Comparison of ENCODE assay signal across 28 cellular contexts in the genomic region with DNA sequence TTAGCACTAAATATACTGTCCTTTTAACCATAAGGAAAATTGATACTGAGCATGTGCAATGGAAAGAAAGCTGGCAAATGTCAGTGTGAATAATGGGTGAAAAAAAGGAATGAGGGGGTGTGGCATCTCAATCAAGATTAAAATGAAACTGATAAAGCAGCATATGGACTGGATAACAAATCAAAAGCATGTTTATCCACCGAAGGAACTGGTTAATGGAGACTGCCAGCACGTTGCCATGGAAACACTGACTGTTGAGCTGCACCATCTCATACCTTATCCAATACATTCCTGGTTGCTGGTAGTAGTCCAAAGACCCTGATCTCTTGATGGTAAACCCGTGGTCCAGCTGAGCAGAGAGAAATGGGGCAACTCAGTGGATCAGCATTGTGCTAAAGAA.
DNase-seq lines count a peak whose midpoint lies in the region; TF ChIP-seq lines count a peak whose summit lies in the region.
"Had no signal": no experiment of that assay in that cellular context is flagged by ENCODE, and none has a peak within 500 bp of the region (broad histone marks: within the 10 kb centered on the region; RNA-seq: fewer than 3 reads in every experiment).

No MANE protein-coding gene starts in this region.

- H2AFZ ChIP-seq in neural progenitor cell (replicated peaks): no peak overlapping the region

- peaks cover 52% of the 10 kb centered on the region for H3K4me1 Mint-ChIP-seq in neural progenitor cell
- H3K4me1 Mint-ChIP-seq: activated naive CD8-positive, alpha-beta T cell treated with anti-CD3 and anti-CD28 coated beads, Interleukin-2, amount 50 U/mL, for 24 hours; CD4-positive, CD25-positive, alpha-beta regulatory T cell; central memory CD8-positive, alpha-beta T cell; stimulated activated naive CD8-positive, alpha-beta T cell treated with anti-CD3 and anti-CD28 coated beads, Interleukin-15, amount 100 ng/mL, for 72 hours had no signal

- no peak overlapping the region for H3K4me2 ChIP-seq in neural progenitor cell

- H3K36me3 Mint-ChIP-seq in neural progenitor cell: no peaks in the 10 kb centered on the region
- H3K36me3 Mint-ChIP-seq: CD4-positive, CD25-positive, alpha-beta regulatory T cell had no signal

- H3K4me1 ChIP-seq in neural progenitor cell: peaks cover 63% of the 10 kb centered on the region

- no peak overlapping the region for H3K4me3 Mint-ChIP-seq in neural progenitor cell
- H3K4me3 Mint-ChIP-seq: activated naive CD8-positive, alpha-beta T cell treated with anti-CD3 and anti-CD28 coated beads, Interleukin-2, amount 50 U/mL, for 24 hours; CD4-positive, CD25-positive, alpha-beta regulatory T cell; central memory CD8-positive, alpha-beta T cell; mesothelial cell of epicardium; stimulated activated naive CD8-positive, alpha-beta T cell treated with anti-CD3 and anti-CD28 coated beads, Interleukin-15, amount 100 ng/mL, for 72 hours had no signal

- no peaks in the 10 kb centered on the region for H3K79me2 ChIP-seq in neural progenitor cell (ENCODE audit: low read depth)

- peaks cover 2% of the 10 kb centered on the region for H3K27me3 Mint-ChIP-seq in neural progenitor cell (ENCODE audit: insufficient read depth, low read depth)
- H3K27me3 Mint-ChIP-seq: CD4-positive, CD25-positive, alpha-beta regulatory T cell; central memory CD8-positive, alpha-beta T cell had no signal

- H3K27ac ChIP-seq in neural progenitor cell: no peak overlapping the region
- H3K27ac ChIP-seq: gastrocnemius medialis, neutrophil, RWPE1, thoracic aorta had no signal

- no peaks in the 10 kb centered on the region for H3K9me3 Mint-ChIP-seq in neural progenitor cell
- H3K9me3 Mint-ChIP-seq: activated naive CD8-positive, alpha-beta T cell treated with anti-CD3 and anti-CD28 coated beads, Interleukin-2, amount 50 U/mL, for 24 hours; central memory CD8-positive, alpha-beta T cell; mesothelial cell of epicardium; stimulated activated naive CD8-positive, alpha-beta T cell treated with anti-CD3 and anti-CD28 coated beads, Interleukin-15, amount 100 ng/mL, for 72 hours had no signal

- DNase-seq in NCI-H2171 treated with DMSO at 0.1 percent for 48 hours (lab: John Stamatoyannopoulos, UW) (peak; percentile 67), NCI-H2171 (lab: John Stamatoyannopoulos, UW) (no peak), NCI-H748 (lab: John Stamatoyannopoulos, UW; ENCODE audit: unreplicated experiment) (peak; percentile 69), astrocyte of the hippocampus (ENCODE audit: low read depth, low spot score) (peak; percentile 48), neural progenitor cell (ENCODE audit: low spot score) (peak; percentile 25), DMS114 treated with DMSO at 0.1 percent for 48 hours (lab: John Stamatoyannopoulos, UW; ENCODE audit: unreplicated experiment) (no peak), NCI-H2107 (lab: John Stamatoyannopoulos, UW) (no peak)
- no peak for DNase-seq in effector CD8-positive, alpha-beta T cell (lab: John Stamatoyannopoulos, UW)
- DNase-seq: activated CD4-positive, alpha-beta T cell treated with anti-CD3 and anti-CD28 coated beads, Interleukin-2, amount 50 U/mL, for 4 hours; activated naive CD4-positive, alpha-beta T cell; activated naive CD8-positive, alpha-beta T cell treated with anti-CD3 and anti-CD28 coated beads, Interleukin-2, amount 50 U/mL, for 24 hours; CD4-positive, CD25-positive, alpha-beta regulatory T cell; gastrocnemius medialis; kidney; MG63; NCI-H1105 treated with DMSO at 0.1 percent for 48 hours; NCI-H2029 treated with DMSO at 0.1 percent for 48 hours; NCI-H526 treated with DMSO at 0.1 percent for 48 hours; posterior cingulate gyrus; stimulated activated CD4-positive, alpha-beta T cell treated with anti-CD3 and anti-CD28 coated beads, Interleukin-12 subunit alpha, Interleukin-12 subunit beta, amount 100 ng/mL, for 4 hours; stimulated activated CD4-positive, alpha-beta T cell treated with anti-CD3 and anti-CD28 coated beads, Interleukin-2, amount 100 ng/mL, for 48 hours; stimulated activated naive CD8-positive, alpha-beta T cell treated with anti-CD3 and anti-CD28 coated beads, Interleukin-15, amount 100 ng/mL, for 72 hours had no signal

- H3K9me3 ChIP-seq in neural progenitor cell (ENCODE audit: low read depth): no peaks in the 10 kb centered on the region
- H3K9me3 ChIP-seq: gastrocnemius medialis, MG63, neutrophil, thoracic aorta had no signal

- H3K27ac Mint-ChIP-seq in neural progenitor cell: no peak overlapping the region
- H3K27ac Mint-ChIP-seq: activated naive CD8-positive, alpha-beta T cell treated with anti-CD3 and anti-CD28 coated beads, Interleukin-2, amount 50 U/mL, for 24 hours; CD4-positive, CD25-positive, alpha-beta regulatory T cell; mesothelial cell of epicardium; stimulated activated naive CD8-positive, alpha-beta T cell treated with anti-CD3 and anti-CD28 coated beads, Interleukin-15, amount 100 ng/mL, for 72 hours had no signal

- H3K27me3 ChIP-seq in neural progenitor cell: no peaks in the 10 kb centered on the region
- H3K27me3 ChIP-seq: dorsolateral prefrontal cortex, gastrocnemius medialis, MG63, neutrophil had no signal

- no peak for TF ChIP-seq CTCF in neural progenitor cell (IDR thresholded peaks at IDR 0.05)

- no peaks in the 10 kb centered on the region for H3K36me3 ChIP-seq in neural progenitor cell
- H3K36me3 ChIP-seq: gastrocnemius medialis, MG63, neutrophil, thoracic aorta had no signal

- H3F3A ChIP-seq in neural progenitor cell (ENCODE audit: low read depth): peaks cover 14% of the 10 kb centered on the region

- no peak overlapping the region for H3K9ac ChIP-seq in neural progenitor cell

- H4K20me1 ChIP-seq in neural progenitor cell (ENCODE audit: low read depth): no peaks in the 10 kb centered on the region

- no peak overlapping the region for H3K4me3 ChIP-seq in neural progenitor cell
- H3K4me3 ChIP-seq: dorsolateral prefrontal cortex, gastrocnemius medialis, MG63, thoracic aorta had no signal

Comparison
In these comparisons a context has a peak if more than half of its experiments do, and no peak if none do; other contexts are left out.
1. DNase-seq: peak in NCI-H2171 treated with DMSO at 0.1 percent for 48 hours (single experiment), NCI-H748 (single experiment), astrocyte of the hippocampus (single experiment) and neural progenitor cell (single experiment); none in NCI-H2171 (single experiment), DMS114 treated with DMSO at 0.1 percent for 48 hours (single experiment), NCI-H2107 (single experiment) and effector CD8-positive, alpha-beta T cell (single experiment).